Comparison of ENCODE assay signal across 11 cellular contexts in genomic region chr10:17028843-17029580, GRCh38.
A peak's percentile ranks its signal among the peaks of the same experiment; 100 is the strongest.
DNase-seq lines count a peak whose midpoint lies in the region; ATAC-seq, FAIRE-seq and TF ChIP-seq lines count a peak whose summit lies in the region.
"Had no signal": no experiment of that assay in that cellular context is flagged by ENCODE, and none has a peak within 500 bp of the region (broad histone marks: within the 10 kb centered on the region; RNA-seq: fewer than 3 reads in every experiment).

No MANE protein-coding gene starts in this region.

- H3K9me2 ChIP-seq in GM23338 (ENCODE audit: insufficient read depth) = 0 out of 2 replicates have a peak, but pooled peaks cover 6% of the 10 kb centered on the region

- 69% methylated on average over 8 of the region's 8 CpGs for WGBS in liver
- WGBS in HepG2 (ENCODE audit: low lambda C conversion rate) = 65% methylated on average over 8 of the region's 8 CpGs
- under 1% methylated on average over 8 of the region's 8 CpGs for WGBS in K562 (ENCODE audit: insufficient coverage, low coverage, missing lambda C conversion rate)

- peak overlapping the region; percentile 83 for H3K4me3 Mint-ChIP-seq in natural killer cell
- H3K4me3 Mint-ChIP-seq in GM23338 = no peak overlapping the region

- TF ChIP-seq RAD21 in liver (IDR thresholded peaks at IDR 0.05) (no peak), HepG2 (CRISPR knock-in tag; IDR thresholded peaks at IDR 0.05) (no peak), K562 (CRISPR knock-in tag; conservative IDR thresholded peaks at IDR 0.05 in 1 of 2, IDR thresholded peaks at IDR 0.05 in 1 of 2) (no peak)

- H3K36me3 Mint-ChIP-seq in natural killer cell (no peaks in the 10 kb centered on the region), GM23338 (ENCODE audit: low read depth) (no peaks in the 10 kb centered on the region)

- H3K4me1 ChIP-seq in liver (ENCODE audit: control insufficient read depth in 4 of 4, insufficient read depth in 4 of 4, low read length in 3 of 4) (no peaks in the 10 kb centered on the region), HepG2 (ENCODE audit: insufficient read depth, low read length) (no peaks in the 10 kb centered on the region), K562 (replicated peaks in 1 of 2; ENCODE audit: control insufficient read depth in 2 of 2, insufficient read depth in 2 of 2, low read length in 2 of 2) (peaks cover 4 to 25% of the 10 kb centered on the region in 2 experiments; a peak in 4 of 5 replicates), GM23338 (ENCODE audit: insufficient read depth) (peaks cover 5% of the 10 kb centered on the region; the same call in 1 of the 2 replicates)
- H3K4me1 ChIP-seq: Caco-2 had no signal

- in situ Hi-C loops in HepG2 (cut with HindIII; ENCODE audit: extremely low pct_ligation_motif_present, low pct_unique_long_range_greater_than_20kb) (no loop called here), K562 (cut with MboI) (no loop called here)

- no peaks in the 10 kb centered on the region for H3K79me2 ChIP-seq in HepG2 (ENCODE audit: insufficient read depth, low read length)
- no peaks in the 10 kb centered on the region for H3K79me2 ChIP-seq in K562 (ENCODE audit: control insufficient read depth, insufficient read depth, low read length)
- no peaks in the 10 kb centered on the region for H3K79me2 ChIP-seq in GM23338 (replicated peaks; ENCODE audit: insufficient read depth)

- CTCF ChIA-PET in HepG2 (lab: Yijun Ruan, JAX; ENCODE audit: low intra/inter-chr PET ratio, low total read pairs) = no interaction called here
- CTCF ChIA-PET in K562 (lab: Yijun Ruan, JAX; ENCODE audit: low intra/inter-chr PET ratio) = interaction anchor here (0.6 kb wide), 1 partner anchor 1159 kb away, joined by 5 read pairs; no protein-coding TSS in a partner anchor

- H3F3A ChIP-seq in GM23338 (replicated peaks; ENCODE audit: low read depth) = no peaks in the 10 kb centered on the region

- BruUV-seq in HepG2 (replicated peaks; lab: Mats Ljungman, UMichigan) (no TSS peak), K562 (replicated peaks; lab: Mats Ljungman, UMichigan) (no TSS peak)

- H3K9me3 ChIP-seq in liver (ENCODE audit: control insufficient read depth in 4 of 4, low read length in 3 of 4) (peaks cover 0 to 3% (median 0%) of the 10 kb centered on the region in 4 donors), HepG2 (ENCODE audit: low read length) (no peaks in the 10 kb centered on the region), K562 (replicated peaks; ENCODE audit: control insufficient read depth, insufficient read depth, low read depth, low read length) (no peaks in the 10 kb centered on the region)
- H3K9me3 ChIP-seq: Caco-2 had no signal

- no peak for TF ChIP-seq POLR2A in HepG2 (IDR thresholded peaks at IDR 0.05; ENCODE audit: insufficient read depth in 1 of 2, low read depth in 2 of 2, low read length in 2 of 2)
- no peak for TF ChIP-seq POLR2A in K562 (conservative IDR thresholded peaks at IDR 0.05)

- H3K27ac ChIP-seq in liver (ENCODE audit: low read depth in 1 of 2, low read length in 2 of 2) = peak overlapping the region; percentile 31 to 44
- H3K27ac ChIP-seq in HepG2 (ENCODE audit: extremely low read length, insufficient read depth, low read length) = no peak overlapping the region
- H3K27ac ChIP-seq in K562 (ENCODE audit: extremely low read depth, low read depth, low read length) = peak overlapping the region; percentile 26
- no peak overlapping the region for H3K27ac ChIP-seq in GM23338 (ENCODE audit: low read depth)

- H3K9ac ChIP-seq in liver (ENCODE audit: low read depth in 1 of 2, low read length in 2 of 2) (peak overlapping the region in 1 of 2 donors; percentile 2), HepG2 (ENCODE audit: insufficient read depth, low read depth, low read length) (no peak overlapping the region), K562 (ENCODE audit: insufficient read depth in 1 of 2, low read depth in 2 of 2, low read length in 2 of 2) (peak overlapping the region in 1 of 2 experiments; percentile 7; a peak in 2 of 4 replicates)

- peak overlapping the region; percentile 97 for H3K27ac Mint-ChIP-seq in natural killer cell
- no peak overlapping the region for H3K27ac Mint-ChIP-seq in GM23338

- H3K27me3 ChIP-seq in liver (ENCODE audit: control insufficient read depth in 4 of 4, insufficient read depth in 4 of 4, low read length in 3 of 4) (no peaks in the 10 kb centered on the region), HepG2 (ENCODE audit: control insufficient read depth in 1 of 2, insufficient read depth in 2 of 2, low read length in 2 of 2) (no peaks in the 10 kb centered on the region), K562 (ENCODE audit: control insufficient read depth in 2 of 2, insufficient read depth in 2 of 2, low read length in 2 of 2) (no peaks in the 10 kb centered on the region), GM23338 (ENCODE audit: insufficient read depth) (no peaks in the 10 kb centered on the region)

- TF ChIP-seq CTCF in liver (IDR thresholded peaks at IDR 0.05; ENCODE audit: low read depth, low read length, missing input control) = no peak
- TF ChIP-seq CTCF in HepG2 (CRISPR knock-in tag; IDR thresholded peaks at IDR 0.05) = no peak
- TF ChIP-seq CTCF in K562 (IDR thresholded peaks at IDR 0.05 in 2 of 3, conservative IDR thresholded peaks at IDR 0.05 in 1 of 3; ENCODE audit: insufficient read depth in 2 of 3, low read depth in 1 of 3, low read length in 3 of 3) = no peak
- TF ChIP-seq CTCF in natural killer cell (IDR thresholded peaks at IDR 0.05) = no peak
- TF ChIP-seq CTCF in GM23338 (conservative IDR thresholded peaks at IDR 0.05; ENCODE audit: low read depth in 2 of 2) = no peak

- H3K9me1 ChIP-seq in K562 (ENCODE audit: control insufficient read depth, insufficient read depth, low read length) = no peaks in the 10 kb centered on the region

- no peak for FAIRE-seq in HepG2 (lab: Jason Lieb, UNC)
- peak; percentile 65 for FAIRE-seq in K562 (lab: Jason Lieb, UNC)
- FAIRE-seq: colon had no signal

- POLR2A ChIA-PET in HepG2 (lab: Yijun Ruan, JAX) = no interaction called here
- POLR2A ChIA-PET in K562 (lab: Yijun Ruan, JAX) = interaction anchor here (0.8 to 0.9 kb wide), 2 partner anchors 18 to 19 kb away, joined by 3 to 4 read pairs; no protein-coding TSS in a partner anchor

- H3K4me2 ChIP-seq in HepG2 (ENCODE audit: low read depth, low read length) = no peak overlapping the region
- H3K4me2 ChIP-seq in K562 (ENCODE audit: insufficient read depth, low read length) = peak overlapping the region; percentile 42; the same call in 1 of the 2 replicates
- no peak overlapping the region for H3K4me2 ChIP-seq in GM23338

- H3K9me3 Mint-ChIP-seq in natural killer cell (no peaks in the 10 kb centered on the region), GM23338 (no peaks in the 10 kb centered on the region)

- H4K20me1 ChIP-seq in HepG2 (ENCODE audit: insufficient read depth, low read length) = no peaks in the 10 kb centered on the region
- H4K20me1 ChIP-seq in K562 (replicated peaks; ENCODE audit: control insufficient read depth, insufficient read depth, low read length) = no peaks in the 10 kb centered on the region
- H4K20me1 ChIP-seq in GM23338 (replicated peaks; ENCODE audit: insufficient read depth) = no peaks in the 10 kb centered on the region

- peaks cover 68 to 74% of the 10 kb centered on the region in 2 donors for H3K4me1 Mint-ChIP-seq in natural killer cell
- peaks cover 11% of the 10 kb centered on the region; the same call in 2 of the 3 replicates for H3K4me1 Mint-ChIP-seq in GM23338

- ATAC-seq in HepG2 (no peak), K562 (peak; percentile 72), natural killer cell (no peak), GM23338 (no peak)

- H3K4me3 ChIP-seq in liver (ENCODE audit: low read depth in 1 of 3, low read length in 3 of 3) = no peak overlapping the region
- no peak overlapping the region for H3K4me3 ChIP-seq in HepG2 (replicated peaks in 1 of 3; ENCODE audit: insufficient read depth in 1 of 3, low read depth in 2 of 3, low read length in 3 of 3)
- H3K4me3 ChIP-seq in K562 = no peak overlapping the region
- H3K4me3 ChIP-seq in GM23338 = no peak overlapping the region

- DNase-seq in HepG2 (ENCODE audit: low spot score) (no peak), K562 (ENCODE audit: extremely low read depth in 1 of 4, low spot score in 3 of 4) (peak in 2 of 4 experiments; percentile 17 to 53), natural killer cell (no peak), NCI-H1092 (lab: John Stamatoyannopoulos, UW) (no peak), OCI-M2 (lab: John Stamatoyannopoulos, UW; ENCODE audit: unreplicated experiment) (no peak), GM23338 (ENCODE audit: low spot score) (no peak)
- no peak for DNase-seq in activated CD4-positive, alpha-beta T cell treated with anti-CD3 and anti-CD28 coated beads for 4 hours
- DNase-seq: Caco-2, NCI-H69 had no signal

- intact Hi-C loops in HepG2 (cut with micrococcal nuclease; ENCODE audit: unreplicated experiment) (no loop called here), K562 (cut with micrococcal nuclease) (loop anchor here (5.0 kb wide), 1 partner anchor 88 kb away; no protein-coding TSS in a partner anchor), natural killer cell (cut with micrococcal nuclease) (loop anchor here (5.0 to 10.0 kb wide), 4 partner anchors 398 to 1626 kb away; partner anchors contain the start of genes ARL5B, NSUN6 and ST8SIA6)

- H3K27me3 Mint-ChIP-seq in natural killer cell (ENCODE audit: low read depth in 2 of 2) (no peaks in the 10 kb centered on the region), GM23338 (ENCODE audit: insufficient read depth, low read depth, poor library complexity) (no peaks in the 10 kb centered on the region)

- H2AFZ ChIP-seq in HepG2 (ENCODE audit: low read length) (no peak overlapping the region), K562 (ENCODE audit: low read depth, low read length) (peak overlapping the region; percentile 16; the same call in 1 of the 2 replicates), GM23338 (no peak overlapping the region)

- TF ChIP-seq EP300 in HepG2 (IDR thresholded peaks at IDR 0.05; ENCODE audit: low read depth in 2 of 2, low read length in 2 of 2) = no peak
- no peak for TF ChIP-seq EP300 in HepG2 (CRISPR knock-in tag; IDR thresholded peaks at IDR 0.05; ENCODE audit: borderline replicate concordance)
- TF ChIP-seq EP300 in K562 (IDR thresholded peaks at IDR 0.05; ENCODE audit: low read length) = no peak

- no peaks in the 10 kb centered on the region for H3K36me3 ChIP-seq in liver (ENCODE audit: control insufficient read depth in 4 of 4, insufficient read depth in 3 of 4, low read depth in 1 of 4, low read length in 3 of 4)
- no peaks in the 10 kb centered on the region for H3K36me3 ChIP-seq in HepG2 (replicated peaks in 1 of 2; ENCODE audit: control insufficient read depth in 1 of 2, insufficient read depth in 2 of 2, low read length in 2 of 2)
- no peaks in the 10 kb centered on the region for H3K36me3 ChIP-seq in K562 (ENCODE audit: control insufficient read depth, insufficient read depth, low read length)
- no peaks in the 10 kb centered on the region for H3K36me3 ChIP-seq in GM23338 (ENCODE audit: insufficient read depth)

TF ChIP-seq in HepG2, 621 proteins besides CTCF, POLR2A, EP300 and RAD21 (continues in another document):
- TF ChIP-seq HOXD1 (CRISPR knock-in tag; IDR thresholded peaks at IDR 0.05) (no peak), CHD2 (IDR thresholded peaks at IDR 0.05; ENCODE audit: low read depth, low read length) (no peak)

TF ChIP-seq in K562, 482 proteins besides CTCF, POLR2A, EP300 and RAD21 (continues in another document):
- no peak for TF ChIP-seq ZBED1 (IDR thresholded peaks at IDR 0.05)

TF ChIP-seq in GM23338, 12 proteins besides CTCF, POLR2A, EP300 and RAD21 (continues in another document):
- TF ChIP-seq POLR2AphosphoS5 (IDR thresholded peaks at IDR 0.05; ENCODE audit: low read depth) (no peak), NANOG (IDR thresholded peaks at IDR 0.05; ENCODE audit: borderline replicate concordance) (no peak)

Comparison
In these comparisons a context has a peak if more than half of its experiments do, and no peak if none do; other contexts are left out.
1. H3K27ac ChIP-seq: peak in liver (2 of 2) and K562 (single experiment); none in HepG2 (single experiment) and GM23338 (single experiment).